Comparison of ENCODE assay signal across 1 cellular context in the genomic region with DNA sequence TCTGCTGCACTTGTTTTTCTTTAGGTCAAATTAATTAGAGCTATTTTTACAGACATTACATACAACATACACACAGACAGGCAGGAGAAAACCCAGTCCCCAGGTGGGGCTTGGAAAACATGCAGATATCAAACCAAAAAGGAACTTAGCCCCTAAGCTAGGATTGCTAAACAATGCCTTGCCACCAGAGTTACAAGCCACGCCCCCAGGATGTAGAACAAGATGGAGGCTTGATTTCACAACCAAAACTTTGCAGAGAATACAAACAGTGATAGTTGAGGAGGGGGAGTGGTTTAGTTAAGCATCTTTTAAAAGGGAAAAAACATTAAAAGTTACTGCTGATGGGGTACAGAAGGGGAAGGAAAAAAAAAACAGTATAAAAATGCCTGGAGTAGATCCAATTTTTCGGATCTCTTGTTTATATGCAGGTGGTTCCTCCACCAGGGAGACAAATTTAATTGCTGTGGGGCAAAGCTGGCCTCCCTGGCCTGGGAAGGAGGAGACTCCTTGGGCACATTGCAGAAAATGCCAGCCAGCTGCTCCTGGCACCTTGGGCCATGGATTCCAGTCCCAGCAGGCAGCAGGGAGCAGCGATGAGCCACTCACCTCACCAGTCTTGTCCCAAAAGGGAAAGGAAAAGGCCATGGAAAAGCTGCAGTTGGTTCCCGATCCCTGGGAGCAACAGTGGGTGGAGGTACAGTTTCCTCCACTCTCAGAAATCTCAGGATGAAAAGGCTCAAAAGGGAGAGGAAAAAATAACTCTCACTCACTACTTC.
TF ChIP-seq lines count a peak whose summit lies in the region.

No MANE protein-coding gene starts in this region.

TF ChIP-seq in HepG2, 621 proteins besides CTCF, POLR2A, EP300 and RAD21 (continued from another document):
- TF ChIP-seq, protein P1, sequence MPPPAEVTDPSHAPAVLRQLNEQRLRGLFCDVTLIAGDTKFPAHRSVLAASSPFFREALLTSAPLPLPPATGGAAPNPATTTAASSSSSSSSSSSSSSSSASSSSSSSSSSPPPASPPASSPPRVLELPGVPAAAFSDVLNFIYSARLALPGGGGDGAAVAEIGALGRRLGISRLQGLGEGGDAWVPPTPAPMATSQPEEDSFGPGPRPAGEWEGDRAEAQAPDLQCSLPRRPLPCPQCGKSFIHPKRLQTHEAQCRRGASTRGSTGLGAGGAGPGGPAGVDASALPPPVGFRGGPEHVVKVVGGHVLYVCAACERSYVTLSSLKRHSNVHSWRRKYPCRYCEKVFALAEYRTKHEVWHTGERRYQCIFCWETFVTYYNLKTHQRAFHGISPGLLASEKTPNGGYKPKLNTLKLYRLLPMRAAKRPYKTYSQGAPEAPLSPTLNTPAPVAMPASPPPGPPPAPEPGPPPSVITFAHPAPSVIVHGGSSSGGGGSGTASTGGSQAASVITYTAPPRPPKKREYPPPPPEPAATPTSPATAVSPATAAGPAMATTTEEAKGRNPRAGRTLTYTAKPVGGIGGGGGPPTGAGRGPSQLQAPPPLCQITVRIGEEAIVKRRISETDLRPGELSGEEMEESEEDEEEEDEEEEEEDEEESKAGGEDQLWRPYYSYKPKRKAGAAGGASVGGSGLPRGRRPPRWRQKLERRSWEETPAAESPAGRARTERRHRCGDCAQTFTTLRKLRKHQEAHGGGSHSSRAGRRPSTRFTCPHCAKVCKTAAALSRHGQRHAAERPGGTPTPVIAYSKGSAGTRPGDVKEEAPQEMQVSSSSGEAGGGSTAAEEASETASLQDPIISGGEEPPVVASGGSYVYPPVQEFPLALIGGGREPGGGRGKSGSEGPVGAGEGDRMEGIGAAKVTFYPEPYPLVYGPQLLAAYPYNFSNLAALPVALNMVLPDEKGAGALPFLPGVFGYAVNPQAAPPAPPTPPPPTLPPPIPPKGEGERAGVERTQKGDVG (CRISPR knock-in tag; IDR thresholded peaks at IDR 0.05; ENCODE audit: borderline replicate concordance), result no peak
- TF ChIP-seq ZNF280B (CRISPR knock-in tag; IDR thresholded peaks at IDR 0.05; ENCODE audit: borderline replicate concordance) (no peak), ZNF556 (CRISPR knock-in tag; IDR thresholded peaks at IDR 0.05; ENCODE audit: borderline replicate concordance) (no peak), PAXIP1 (CRISPR knock-in tag; conservative IDR thresholded peaks at IDR 0.05) (no peak)
- TF ChIP-seq, protein P2, sequence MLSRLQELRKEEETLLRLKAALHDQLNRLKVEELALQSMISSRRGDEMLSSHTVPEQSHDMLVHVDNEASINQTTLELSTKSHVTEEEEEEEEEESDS (CRISPR knock-in tag; IDR thresholded peaks at IDR 0.05; ENCODE audit: borderline replicate concordance), result no peak
- TF ChIP-seq, protein P3, sequence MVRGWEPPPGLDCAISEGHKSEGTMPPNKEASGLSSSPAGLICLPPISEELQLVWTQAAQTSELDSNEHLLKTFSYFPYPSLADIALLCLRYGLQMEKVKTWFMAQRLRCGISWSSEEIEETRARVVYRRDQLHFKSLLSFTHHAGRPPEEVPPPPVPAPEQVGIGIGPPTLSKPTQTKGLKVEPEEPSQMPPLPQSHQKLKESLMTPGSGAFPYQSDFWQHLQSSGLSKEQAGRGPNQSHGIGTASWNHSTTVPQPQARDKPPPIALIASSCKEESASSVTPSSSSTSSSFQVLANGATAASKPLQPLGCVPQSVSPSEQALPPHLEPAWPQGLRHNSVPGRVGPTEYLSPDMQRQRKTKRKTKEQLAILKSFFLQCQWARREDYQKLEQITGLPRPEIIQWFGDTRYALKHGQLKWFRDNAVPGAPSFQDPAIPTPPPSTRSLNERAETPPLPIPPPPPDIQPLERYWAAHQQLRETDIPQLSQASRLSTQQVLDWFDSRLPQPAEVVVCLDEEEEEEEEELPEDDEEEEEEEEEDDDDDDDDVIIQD (CRISPR knock-in tag; IDR thresholded peaks at IDR 0.05; ENCODE audit: low read depth), result no peak
